ENCODE assay signal across 1 cellular context in the genomic region with DNA sequence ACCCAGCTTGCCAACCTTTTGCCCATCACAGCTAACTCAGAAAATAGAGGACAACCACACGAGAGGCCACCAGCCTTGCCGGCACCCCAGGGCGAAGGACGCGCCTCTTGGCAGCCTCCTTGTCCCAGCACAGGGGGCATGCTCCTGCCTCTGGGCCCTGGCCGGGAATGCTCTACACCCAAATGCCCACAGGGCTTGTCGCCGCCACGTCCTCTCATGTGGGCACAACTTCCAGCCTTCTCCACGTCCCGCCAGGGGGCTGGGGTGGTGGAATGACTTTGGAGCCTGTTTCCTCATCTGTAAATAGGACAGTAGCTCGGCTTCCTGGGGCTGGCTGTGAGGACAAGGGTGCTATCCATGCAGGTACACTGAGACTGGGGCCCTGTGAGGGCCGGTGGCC.
TF ChIP-seq lines count a peak whose summit lies in the region.

No MANE protein-coding gene starts in this region.

TF ChIP-seq in H1, 55 proteins besides CTCF, POLR2A, EP300 and RAD21:
- TF ChIP-seq BRCA1 (IDR thresholded peaks at IDR 0.05; ENCODE audit: low read depth, low read length), result no peak
TF ChIP-seq in H1: peak in this region for 0.
